Comparison of ENCODE assay signal across 2 cellular contexts in the genomic region with DNA sequence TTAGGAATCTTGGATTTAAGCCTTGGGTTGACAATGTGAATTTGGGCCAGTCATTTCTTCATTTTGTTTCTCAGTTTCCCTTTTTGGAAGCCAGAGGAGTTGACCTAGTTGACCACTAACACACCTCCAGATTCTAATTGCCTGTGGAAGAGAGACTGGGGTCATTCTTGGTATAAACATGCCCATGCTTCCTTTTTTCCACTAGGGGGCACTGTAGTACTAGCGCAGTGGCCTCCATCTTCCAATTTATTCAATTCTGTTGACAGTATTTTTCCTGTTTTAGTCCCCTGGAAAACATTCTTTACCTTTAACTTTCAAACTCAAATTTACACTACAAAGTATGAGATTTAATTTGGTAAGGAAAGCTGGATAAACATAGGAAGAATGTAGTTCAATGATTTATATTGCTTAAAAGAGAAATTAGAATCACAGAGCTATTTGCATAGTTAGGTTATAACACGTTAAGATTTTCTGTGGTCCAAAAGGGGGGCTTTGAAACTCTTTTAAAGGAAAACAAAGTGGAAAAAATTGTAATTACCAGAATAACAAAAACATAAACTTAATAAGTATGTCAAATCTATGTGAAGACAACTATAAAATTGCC.
TF ChIP-seq lines count a peak whose summit lies in the region.

No MANE protein-coding gene starts in this region.

TF ChIP-seq in GM12891, 5 proteins besides CTCF, POLR2A, EP300 and RAD21:
- no peak for TF ChIP-seq TAF1 (IDR thresholded peaks at IDR 0.05; ENCODE audit: low read depth, low read length)
- TF ChIP-seq SPI1 (IDR thresholded peaks at IDR 0.05; ENCODE audit: low read depth, low read length): no peak
- no peak for TF ChIP-seq POU2F2 (IDR thresholded peaks at IDR 0.05; ENCODE audit: low read depth, low read length)
- no peak for TF ChIP-seq POLR2AphosphoS5 (IDR thresholded peaks at IDR 0.05; ENCODE audit: low read depth, low read length)
- TF ChIP-seq PAX5 (IDR thresholded peaks at IDR 0.05; ENCODE audit: insufficient read depth, low read length, severe bottlenecking): no peak

TF ChIP-seq in H1, 55 proteins besides CTCF, POLR2A, EP300 and RAD21:
- TF ChIP-seq BRCA1 (IDR thresholded peaks at IDR 0.05; ENCODE audit: low read depth, low read length) (no peak), CHD1 (IDR thresholded peaks at IDR 0.05; ENCODE audit: low read depth, low read length) (no peak), TBP (IDR thresholded peaks at IDR 0.05; ENCODE audit: low read depth, low read length) (no peak), CTBP2 (IDR thresholded peaks at IDR 0.05; ENCODE audit: borderline replicate concordance, insufficient read depth, insufficient read length, low read length) (no peak), SIN3A (conservative IDR thresholded peaks at IDR 0.05 in 1 of 2, IDR thresholded peaks at IDR 0.05 in 1 of 2; ENCODE audit: low read depth in 1 of 2, low read length in 2 of 2) (0 out of 4 replicates have a peak, but pooled peaks of 1 of the 2 experiments have one; percentile 31), USF2 (IDR thresholded peaks at IDR 0.05; ENCODE audit: low read length) (no peak), SP1 (IDR thresholded peaks at IDR 0.05; ENCODE audit: low read depth, low read length) (no peak), YY1 (IDR thresholded peaks at IDR 0.05; ENCODE audit: low read depth, low read length) (peak; percentile 72; the same call in 1 of the 2 replicates), CBX5 (IDR thresholded peaks at IDR 0.05; ENCODE audit: low read depth, low read length) (no peak), NANOG (IDR thresholded peaks at IDR 0.05; ENCODE audit: insufficient read depth, low read depth, low read length, poor library complexity, severe bottlenecking) (no peak), BACH1 (IDR thresholded peaks at IDR 0.05; ENCODE audit: low read length) (no peak), TAF1 (IDR thresholded peaks at IDR 0.05; ENCODE audit: low read depth, low read length) (no peak), SP2 (IDR thresholded peaks at IDR 0.05; ENCODE audit: low read length) (no peak), TAF7 (optimal IDR thresholded peaks at IDR 0.05; ENCODE audit: borderline replicate concordance, low read depth, low read length) (no peak), ATF2 (IDR thresholded peaks at IDR 0.05; ENCODE audit: low read length) (no peak), HDAC6 (IDR thresholded peaks at IDR 0.05; ENCODE audit: low read depth, low read length) (no peak), JUND (IDR thresholded peaks at IDR 0.05; ENCODE audit: low read length) (no peak)
